Comparison of ENCODE assay signal across 1 cellular context in the genomic region with DNA sequence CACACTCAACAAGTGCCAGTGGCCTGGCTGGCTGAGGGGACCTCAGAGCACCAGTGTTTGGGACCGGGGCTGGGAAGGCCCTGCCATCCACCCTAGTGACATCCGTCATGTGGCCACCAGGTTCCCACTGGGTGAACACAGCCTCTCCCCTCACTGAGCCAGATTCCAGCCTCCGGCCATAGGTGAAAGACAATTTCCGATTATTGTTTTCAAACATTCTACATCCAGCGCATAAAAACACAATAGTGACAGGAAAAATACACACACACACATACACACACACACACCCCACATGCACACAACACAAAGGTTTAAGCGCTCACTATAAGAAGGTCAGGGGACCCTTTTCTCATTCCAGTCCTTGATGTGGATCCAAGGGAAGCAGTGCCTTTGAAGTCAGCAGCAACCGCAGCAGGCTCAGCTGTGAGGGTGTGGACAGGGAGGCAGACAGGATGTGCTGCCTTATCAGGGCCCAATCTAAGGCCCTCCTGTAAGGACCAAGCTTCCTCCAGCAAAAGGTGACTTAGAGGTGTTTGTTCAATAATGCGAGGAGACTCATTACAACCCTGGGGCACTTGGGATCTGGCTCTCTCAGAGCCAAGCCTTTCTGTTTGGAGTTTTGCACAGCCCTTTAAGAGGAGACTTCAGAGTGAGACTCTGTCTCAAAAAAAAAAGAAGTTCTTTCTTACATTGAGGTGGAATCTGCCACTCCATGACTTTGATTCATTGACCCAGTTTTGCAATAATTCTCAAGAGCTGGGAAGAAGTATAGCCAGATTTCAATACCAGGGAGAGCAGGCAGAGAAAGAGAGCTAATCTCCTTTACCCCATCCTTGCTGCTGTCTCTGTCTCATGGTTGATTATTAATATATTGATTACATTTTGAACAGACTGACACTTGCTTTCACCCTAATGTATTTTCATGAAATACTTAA.
TF ChIP-seq lines count a peak whose summit lies in the region.

No MANE protein-coding gene starts in this region.

TF ChIP-seq in liver, 16 proteins besides CTCF, POLR2A, EP300 and RAD21 (continued from another document):
- TF ChIP-seq, protein P1, sequence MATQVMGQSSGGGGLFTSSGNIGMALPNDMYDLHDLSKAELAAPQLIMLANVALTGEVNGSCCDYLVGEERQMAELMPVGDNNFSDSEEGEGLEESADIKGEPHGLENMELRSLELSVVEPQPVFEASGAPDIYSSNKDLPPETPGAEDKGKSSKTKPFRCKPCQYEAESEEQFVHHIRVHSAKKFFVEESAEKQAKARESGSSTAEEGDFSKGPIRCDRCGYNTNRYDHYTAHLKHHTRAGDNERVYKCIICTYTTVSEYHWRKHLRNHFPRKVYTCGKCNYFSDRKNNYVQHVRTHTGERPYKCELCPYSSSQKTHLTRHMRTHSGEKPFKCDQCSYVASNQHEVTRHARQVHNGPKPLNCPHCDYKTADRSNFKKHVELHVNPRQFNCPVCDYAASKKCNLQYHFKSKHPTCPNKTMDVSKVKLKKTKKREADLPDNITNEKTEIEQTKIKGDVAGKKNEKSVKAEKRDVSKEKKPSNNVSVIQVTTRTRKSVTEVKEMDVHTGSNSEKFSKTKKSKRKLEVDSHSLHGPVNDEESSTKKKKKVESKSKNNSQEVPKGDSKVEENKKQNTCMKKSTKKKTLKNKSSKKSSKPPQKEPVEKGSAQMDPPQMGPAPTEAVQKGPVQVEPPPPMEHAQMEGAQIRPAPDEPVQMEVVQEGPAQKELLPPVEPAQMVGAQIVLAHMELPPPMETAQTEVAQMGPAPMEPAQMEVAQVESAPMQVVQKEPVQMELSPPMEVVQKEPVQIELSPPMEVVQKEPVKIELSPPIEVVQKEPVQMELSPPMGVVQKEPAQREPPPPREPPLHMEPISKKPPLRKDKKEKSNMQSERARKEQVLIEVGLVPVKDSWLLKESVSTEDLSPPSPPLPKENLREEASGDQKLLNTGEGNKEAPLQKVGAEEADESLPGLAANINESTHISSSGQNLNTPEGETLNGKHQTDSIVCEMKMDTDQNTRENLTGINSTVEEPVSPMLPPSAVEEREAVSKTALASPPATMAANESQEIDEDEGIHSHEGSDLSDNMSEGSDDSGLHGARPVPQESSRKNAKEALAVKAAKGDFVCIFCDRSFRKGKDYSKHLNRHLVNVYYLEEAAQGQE (IDR thresholded peaks at IDR 0.05) = no peak
- TF ChIP-seq, protein P2, sequence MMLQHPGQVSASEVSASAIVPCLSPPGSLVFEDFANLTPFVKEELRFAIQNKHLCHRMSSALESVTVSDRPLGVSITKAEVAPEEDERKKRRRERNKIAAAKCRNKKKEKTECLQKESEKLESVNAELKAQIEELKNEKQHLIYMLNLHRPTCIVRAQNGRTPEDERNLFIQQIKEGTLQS (IDR thresholded peaks at IDR 0.05) = no peak
